In genomic region chr14:33782923-33783322, GRCh38 we compare ENCODE assay signal across 25 cellular contexts.
DNase-seq lines count a peak whose midpoint lies in the region; TF ChIP-seq lines count a peak whose summit lies in the region.
"Had no signal": no experiment of that assay in that cellular context is flagged by ENCODE, and none has a peak within 500 bp of the region (broad histone marks: within the 10 kb centered on the region; RNA-seq: fewer than 3 reads in every experiment).

No MANE protein-coding gene starts in this region.

- in situ Hi-C loops in HAP-1 (cut with MboI; ENCODE audit: low sequenced_read_pairs) = loop anchor here (25.0 kb wide), 1 partner anchor 1071 kb away; no protein-coding TSS in a partner anchor

- H3K4me1 ChIP-seq in HAP-1 = peaks cover 67% of the 10 kb centered on the region
- H3K4me1 ChIP-seq: BLaER1, colonic mucosa, left ventricle myocardium inferior had no signal

- H3K4me3 ChIP-seq in HAP-1 (no peak overlapping the region), dorsolateral prefrontal cortex (no peak overlapping the region)
- H3K4me3 ChIP-seq: BLaER1, colonic mucosa, left ventricle myocardium inferior had no signal

- no peaks in the 10 kb centered on the region for H3K27me3 ChIP-seq in HAP-1 (ENCODE audit: low read depth)
- H3K27me3 ChIP-seq in dorsolateral prefrontal cortex = no peaks in the 10 kb centered on the region
- H3K27me3 ChIP-seq: BLaER1, colonic mucosa had no signal

- intact Hi-C loops in dorsolateral prefrontal cortex (cut with DNase I) = no loop called here

- peaks cover 3% of the 10 kb centered on the region for H3K27me3 Mint-ChIP-seq in nephron progenitor cell (ENCODE audit: low read depth, poor library complexity)
- H3K27me3 Mint-ChIP-seq: effector memory CD8-positive, alpha-beta T cell had no signal

- DNase-seq in HAP-1 (ENCODE audit: low spot score in 2 of 2) = peak; percentile 69 to 84
- peak; percentile 81 for DNase-seq in NCI-H1417 treated with DMSO at 0.1 percent for 48 hours (lab: John Stamatoyannopoulos, UW)
- DNase-seq in NCI-H82 (lab: John Stamatoyannopoulos, UW) = peak; percentile 79
- DNase-seq in nephron progenitor cell = peak; percentile 20
- no peak for DNase-seq in COLO668 (lab: John Stamatoyannopoulos, UW; ENCODE audit: unreplicated experiment)
- no peak for DNase-seq in dorsolateral prefrontal cortex
- no peak for DNase-seq in NCI-H2029 (lab: John Stamatoyannopoulos, UW)
- no peak for DNase-seq in stimulated activated CD4-positive, alpha-beta T cell treated with anti-CD3 and anti-CD28 coated beads, Interleukin-4, amount 100 ng/mL, for 4 hours
- DNase-seq: activated CD4-positive, alpha-beta T cell treated with anti-CD3 and anti-CD28 coated beads, Interleukin-2, amount 50 U/mL, for 1 hour; activated effector memory CD4-positive, alpha-beta T cell treated with Interleukin-2 at 50 U/mL for 16 hours; activated T-cell treated with anti-CD3 and anti-CD28 coated beads, Interleukin-2, amount 50 U/mL, for 1 hour; Caco-2; colonic mucosa; DMS79; effector memory CD8-positive, alpha-beta T cell; GDM1; Karpas-422; left ventricle myocardium inferior; OCI-M1; stimulated activated naive CD4-positive, alpha-beta T cell; T-cell had no signal

- H3K27ac Mint-ChIP-seq in nephron progenitor cell = no peak overlapping the region
- H3K27ac Mint-ChIP-seq: activated naive CD4-positive, alpha-beta T cell treated with anti-CD3 and anti-CD28 coated beads, Interleukin-2, amount 50 U/mL, for 72 hours; effector memory CD8-positive, alpha-beta T cell; mesothelial cell of epicardium; T-cell had no signal

- peak overlapping the region in 6 of 59 donors; percentile 22 to 54 (median 31) for H3K27ac ChIP-seq in dorsolateral prefrontal cortex
- H3K27ac ChIP-seq: BLaER1, colonic mucosa, left ventricle myocardium inferior, RWPE1 had no signal

- no peaks in the 10 kb centered on the region for H3K36me3 ChIP-seq in HAP-1 (replicated peaks)
- H3K36me3 ChIP-seq: BLaER1, colonic mucosa, left ventricle myocardium inferior had no signal

- H3K4me3 Mint-ChIP-seq in nephron progenitor cell = no peak overlapping the region
- H3K4me3 Mint-ChIP-seq: effector memory CD8-positive, alpha-beta T cell; mesothelial cell of epicardium; T-cell had no signal

- no peaks in the 10 kb centered on the region for H3K9me3 Mint-ChIP-seq in nephron progenitor cell
- H3K9me3 Mint-ChIP-seq: activated naive CD4-positive, alpha-beta T cell treated with anti-CD3 and anti-CD28 coated beads, Interleukin-2, amount 50 U/mL, for 72 hours; mesothelial cell of epicardium; T-cell had no signal

- no peaks in the 10 kb centered on the region for H3K36me3 Mint-ChIP-seq in nephron progenitor cell (ENCODE audit: low read depth)
- H3K36me3 Mint-ChIP-seq: activated naive CD4-positive, alpha-beta T cell treated with anti-CD3 and anti-CD28 coated beads, Interleukin-2, amount 50 U/mL, for 72 hours; mesothelial cell of epicardium; T-cell had no signal

- no peaks in the 10 kb centered on the region for H3K9me3 ChIP-seq in HAP-1
- H3K9me3 ChIP-seq: BLaER1, Caco-2, colonic mucosa, left ventricle myocardium inferior had no signal

- TF ChIP-seq CTCF in nephron progenitor cell (IDR thresholded peaks at IDR 0.05) = no peak
- no peak for TF ChIP-seq CTCF in dorsolateral prefrontal cortex (IDR thresholded peaks at IDR 0.05 in 54 of 56, conservative IDR thresholded peaks at IDR 0.05 in 2 of 56; ENCODE audit: low read depth in 1 of 56, partially characterized antibody in 56 of 56)

- peaks cover 71% of the 10 kb centered on the region for H3K4me1 Mint-ChIP-seq in nephron progenitor cell
- H3K4me1 Mint-ChIP-seq: T-cell had no signal

Comparison
In these comparisons a context has a peak if more than half of its experiments do, and no peak if none do; other contexts are left out.
1. DNase-seq: peak in HAP-1 (2 of 2), NCI-H1417 treated with DMSO at 0.1 percent for 48 hours (single experiment), NCI-H82 (single experiment) and nephron progenitor cell (single experiment); none in COLO668 (single experiment), dorsolateral prefrontal cortex (0 of 10), NCI-H2029 (single experiment) and stimulated activated CD4-positive, alpha-beta T cell treated with anti-CD3 and anti-CD28 coated beads, Interleukin-4, amount 100 ng/mL, for 4 hours (0 of 2).